1 cellular context compared by ENCODE assay signal in genomic region chr1:76668046-76668445, GRCh38.
TF ChIP-seq lines count a peak whose summit lies in the region.

No MANE protein-coding gene starts in this region.

TF ChIP-seq in GM23338, 12 proteins besides CTCF, POLR2A, EP300 and RAD21 (continued from another document):
- TF ChIP-seq REST (IDR thresholded peaks at IDR 0.05; ENCODE audit: unreplicated experiment) (no peak), ETS1 (IDR thresholded peaks at IDR 0.05) (no peak), ZNF331 (CRISPR knock-in tag; IDR thresholded peaks at IDR 0.05; ENCODE audit: low read depth) (no peak), STAT1 (IDR thresholded peaks at IDR 0.05; ENCODE audit: unreplicated experiment) (no peak), ZNF114 (CRISPR knock-in tag; IDR thresholded peaks at IDR 0.05) (no peak), NANOG (IDR thresholded peaks at IDR 0.05; ENCODE audit: borderline replicate concordance) (no peak)
